Comparison of ENCODE assay signal across 8 cellular contexts in the genomic region with DNA sequence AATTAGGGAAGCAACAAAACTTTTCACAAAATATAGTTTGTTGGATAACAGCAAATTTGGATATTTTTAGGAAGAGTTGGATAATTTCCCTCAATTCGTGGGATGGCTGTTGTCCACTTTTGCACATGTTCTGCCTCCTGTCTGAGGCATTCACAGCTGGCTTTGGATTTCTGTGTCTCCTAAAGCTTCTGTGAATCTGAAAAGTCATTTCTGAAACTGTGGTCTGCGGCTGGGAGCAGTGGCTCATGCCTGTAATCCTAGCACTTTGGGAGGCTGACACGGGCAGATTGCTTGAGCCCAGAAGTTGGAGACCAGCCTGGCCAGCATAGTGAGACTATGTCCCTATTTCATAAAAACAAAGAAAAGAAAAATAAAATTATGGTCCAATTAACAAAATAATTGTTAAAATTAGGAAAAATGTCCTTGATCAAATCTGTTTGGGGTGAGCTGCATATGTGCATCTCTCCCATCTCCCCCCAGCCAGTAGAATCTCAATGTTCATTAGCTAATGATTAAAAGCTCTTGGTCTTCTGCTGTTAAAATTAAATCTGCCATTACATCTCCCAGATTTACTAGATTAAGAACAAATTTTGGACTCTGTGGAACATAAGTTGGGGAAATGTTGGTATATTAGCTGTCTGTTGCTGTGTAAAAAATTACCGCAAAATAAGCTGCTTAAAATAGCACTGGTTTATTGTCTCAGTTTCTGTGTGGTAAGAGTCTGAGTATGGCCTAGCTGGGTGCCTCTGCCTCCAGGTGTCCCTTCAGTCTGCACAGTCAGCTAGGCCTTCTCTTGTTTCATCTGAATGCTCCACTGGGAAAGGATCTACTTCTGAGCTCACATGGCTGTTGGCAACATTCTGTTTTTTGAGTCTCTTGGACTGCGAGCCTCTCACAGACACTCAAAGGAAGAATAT.
DNase-seq lines count a peak whose midpoint lies in the region; ATAC-seq, FAIRE-seq and TF ChIP-seq lines count a peak whose summit lies in the region.

No MANE protein-coding gene starts in this region.

- H3K4me3 ChIP-seq in heart right ventricle (no peak overlapping the region), right atrium auricular region (no peak overlapping the region)

- WGBS in heart right ventricle, 2 donors = 80 to 81% methylated on average over 5 of the region's 5 CpGs

- H3K27ac ChIP-seq in heart right ventricle = peak overlapping the region in 3 of 10 donors; percentile 8 to 13 (median 11)
- no peak overlapping the region for H3K27ac ChIP-seq in right atrium auricular region

- DNase-seq in heart right ventricle (no peak), right atrium auricular region (ENCODE audit: low spot score) (no peak), NCI-H345 (lab: John Stamatoyannopoulos, UW) (peak; percentile 66), HTR-8/SVneo (ENCODE audit: insufficient read length, low spot score) (no peak), hepatic stellate cell (ENCODE audit: low spot score) (no peak), globus pallidus (ENCODE audit: low spot score) (no peak), midbrain (lab: John Stamatoyannopoulos, UW) (no peak)

- peak in 7 of 8 donors; percentile 38 to 58 (median 43) for ATAC-seq in heart right ventricle
- ATAC-seq in HG03039 (IDR thresholded peaks at IDR 0.05; ENCODE audit: unreplicated experiment) = peak; percentile 99

- H3K9me3 ChIP-seq in heart right ventricle = peaks cover 0 to 3% (median 0%) of the 10 kb centered on the region in 11 donors
- no peaks in the 10 kb centered on the region for H3K9me3 ChIP-seq in right atrium auricular region

- no peak for FAIRE-seq in HTR-8/SVneo (lab: Jason Lieb, UNC)

- H3K4me1 ChIP-seq in heart right ventricle (peaks cover 0 to 12% (median 0%) of the 10 kb centered on the region in 9 donors), right atrium auricular region (no peaks in the 10 kb centered on the region)

- intact Hi-C loops in heart right ventricle (cut with DNase I) = no loop called here

- H3K27me3 ChIP-seq in heart right ventricle (no peaks in the 10 kb centered on the region), right atrium auricular region (no peaks in the 10 kb centered on the region)

- no peak for TF ChIP-seq CTCF in heart right ventricle (IDR thresholded peaks at IDR 0.05)
- TF ChIP-seq CTCF in right atrium auricular region (IDR thresholded peaks at IDR 0.05) = no peak

- H3K36me3 ChIP-seq in heart right ventricle (no peaks in the 10 kb centered on the region), right atrium auricular region (no peaks in the 10 kb centered on the region)
